In the genomic region with DNA sequence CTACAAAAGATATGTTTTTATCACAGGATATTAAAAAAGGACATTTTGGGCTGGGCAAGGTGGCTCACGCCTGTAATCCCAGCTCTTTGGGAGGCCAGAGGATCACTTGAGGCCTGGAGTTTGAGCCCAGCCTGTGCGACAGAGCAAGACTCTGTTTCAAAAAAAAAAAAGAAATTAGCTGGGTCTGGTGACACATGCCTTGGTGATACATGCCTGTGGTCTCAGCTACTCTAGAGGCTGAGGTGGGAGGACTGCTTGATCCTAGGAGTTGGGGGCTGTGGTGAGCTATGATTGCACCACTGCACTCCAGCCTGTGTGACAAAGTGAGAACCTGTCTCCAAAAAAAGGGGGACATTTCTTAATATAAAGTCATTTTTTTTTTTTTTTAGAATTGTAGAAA, we compare ENCODE assay signal across 8 cellular contexts. TPM values are rescaled to one million over a fixed set of nuclear protein-coding genes. Genes with fewer than 3 reads are reported as not detected.
DNase-seq lines count a peak whose midpoint lies in the region; ATAC-seq and TF ChIP-seq lines count a peak whose summit lies in the region.
"Not testable (repeated sequence)": the region's sequence is repeated elsewhere in the genome, so short reads cannot be mapped to it uniquely, and the experiment has no call there.
"Had no signal": no experiment of that assay in that cellular context is flagged by ENCODE, and none has a peak within 500 bp of the region (broad histone marks: within the 10 kb centered on the region; RNA-seq: fewer than 3 reads in every experiment).

No MANE protein-coding gene starts in this region.

- H3K4me3 ChIP-seq in Panc1 (ENCODE audit: low read depth in 2 of 2, low read length in 2 of 2), result not testable (repeated sequence)

- POLR2A ChIA-PET in Panc1 (lab: Charles Lee), result not testable (repeated sequence)

- H3K4me3 Mint-ChIP-seq in activated T-cell treated with anti-CD3 and anti-CD28 coated beads, Interleukin-2, amount 50 U/mL, for 72 hours; stimulated activated effector memory CD8-positive, alpha-beta T cell treated with anti-CD3 and anti-CD28 coated beads, Interleukin-12 subunit alpha, Interleukin-12 subunit beta, amount 100 ng/mL, for 72 hours: not testable (repeated sequence)

- H3K27ac ChIP-seq in Panc1 (ENCODE audit: low read length), result not testable (repeated sequence)

- in situ Hi-C loops in Panc1 (cut with HindIII; ENCODE audit: low pct_unique_long_range_greater_than_20kb, low sequenced_read_pairs), result not testable (repeated sequence)

- not testable (repeated sequence) for H3K36me3 ChIP-seq in Panc1 (ENCODE audit: control insufficient read depth, insufficient read depth, low read length)

- H3K4me1 ChIP-seq in Panc1 (ENCODE audit: control insufficient read depth, insufficient read depth, low read length), result not testable (repeated sequence)

- H3K27me3 ChIP-seq in Panc1 (ENCODE audit: control insufficient read depth, insufficient read depth, low read length), result not testable (repeated sequence)

- not testable (repeated sequence) for H3K27ac Mint-ChIP-seq in activated T-cell treated with anti-CD3 and anti-CD28 coated beads, Interleukin-2, amount 50 U/mL, for 72 hours; activated naive CD4-positive, alpha-beta T cell treated with anti-CD3 and anti-CD28 coated beads, Interleukin-2, amount 50 U/mL, for 72 hours; stimulated activated effector memory CD8-positive, alpha-beta T cell treated with anti-CD3 and anti-CD28 coated beads, Interleukin-12 subunit alpha, Interleukin-12 subunit beta, amount 100 ng/mL, for 72 hours

- CTCF ChIA-PET in Panc1 (lab: Charles Lee), result not testable (repeated sequence)

- not testable (repeated sequence) for DNase-seq in Panc1 (ENCODE audit: low read depth, low spot score); activated T-cell treated with anti-CD3 and anti-CD28 coated beads, Interleukin-2, amount 50 U/mL, for 72 hours; activated naive CD4-positive, alpha-beta T cell treated with anti-CD3 and anti-CD28 coated beads, Interleukin-2, amount 50 U/mL, for 72 hours (ENCODE audit: low spot score in 2 of 2); stimulated activated effector memory CD8-positive, alpha-beta T cell treated with anti-CD3 and anti-CD28 coated beads, Interleukin-12 subunit alpha, Interleukin-12 subunit beta, amount 100 ng/mL, for 72 hours (ENCODE audit: low spot score in 2 of 2)

- H3K36me3 Mint-ChIP-seq in activated T-cell treated with anti-CD3 and anti-CD28 coated beads, Interleukin-2, amount 50 U/mL, for 72 hours (ENCODE audit: insufficient read depth in 2 of 2); activated naive CD4-positive, alpha-beta T cell treated with anti-CD3 and anti-CD28 coated beads, Interleukin-2, amount 50 U/mL, for 72 hours: not testable (repeated sequence)
- peaks cover 19% of the 10 kb centered on the region for H3K36me3 Mint-ChIP-seq in stimulated activated effector memory CD8-positive, alpha-beta T cell treated with anti-CD3 and anti-CD28 coated beads, Interleukin-12 subunit alpha, Interleukin-12 subunit beta, amount 100 ng/mL, for 72 hours

- not testable (repeated sequence) for BruUV-seq in Panc1 (replicated peaks; lab: Mats Ljungman, UMichigan)

- H3K9me3 Mint-ChIP-seq in activated T-cell treated with anti-CD3 and anti-CD28 coated beads, Interleukin-2, amount 50 U/mL, for 72 hours; activated naive CD4-positive, alpha-beta T cell treated with anti-CD3 and anti-CD28 coated beads, Interleukin-2, amount 50 U/mL, for 72 hours; stimulated activated effector memory CD8-positive, alpha-beta T cell treated with anti-CD3 and anti-CD28 coated beads, Interleukin-12 subunit alpha, Interleukin-12 subunit beta, amount 100 ng/mL, for 72 hours: not testable (repeated sequence)

- not testable (repeated sequence) for TF ChIP-seq CTCF in Panc1 (IDR thresholded peaks at IDR 0.05)

- not testable (repeated sequence) for H3K4me1 Mint-ChIP-seq in activated T-cell treated with anti-CD3 and anti-CD28 coated beads, Interleukin-2, amount 50 U/mL, for 72 hours (ENCODE audit: low read depth); stimulated activated effector memory CD8-positive, alpha-beta T cell treated with anti-CD3 and anti-CD28 coated beads, Interleukin-12 subunit alpha, Interleukin-12 subunit beta, amount 100 ng/mL, for 72 hours

- ATAC-seq in Panc1, result peak; percentile 12; the same call in 1 of the 2 replicates
- peak; percentile 69 to 72 for ATAC-seq in activated T-cell treated with anti-CD3 and anti-CD28 coated beads, Interleukin-2, amount 50 U/mL, for 72 hours (replicated peaks in 1 of 2)
- peak; percentile 37 to 59 for ATAC-seq in activated naive CD4-positive, alpha-beta T cell treated with anti-CD3 and anti-CD28 coated beads, Interleukin-2, amount 50 U/mL, for 72 hours
- peak; percentile 70 for ATAC-seq in stimulated activated effector memory CD8-positive, alpha-beta T cell treated with anti-CD3 and anti-CD28 coated beads, Interleukin-12 subunit alpha, Interleukin-12 subunit beta, amount 100 ng/mL, for 72 hours

- not testable (repeated sequence) for H3K9me3 ChIP-seq in Panc1 (ENCODE audit: control insufficient read depth, insufficient read depth, low read depth, low read length)

- intact Hi-C loops in Panc1 (cut with micrococcal nuclease; ENCODE audit: unreplicated experiment), result not testable (repeated sequence)

- not testable (repeated sequence) for H3K27me3 Mint-ChIP-seq in activated T-cell treated with anti-CD3 and anti-CD28 coated beads, Interleukin-2, amount 50 U/mL, for 72 hours (ENCODE audit: low read depth)

RNA-seq across cellular contexts. Expression of gene CCZ1B, which starts 25.7 kb away (rescaled TPM):
- 81.2 TPM for total RNA-seq in Panc1 (2021; ENCODE audit: unreplicated experiment)
- polyA plus RNA-seq in Panc1 (2012; ENCODE audit: insufficient read length), result 73.0 TPM
- total RNA-seq in activated T-cell treated with anti-CD3 and anti-CD28 coated beads, Interleukin-2, amount 50 U/mL, for 72 hours, result 100 to 1,000 TPM in 1 of 2 donors, 10 to 100 TPM in 1; 70.9 to 108 TPM
- 10 to 100 TPM; 44.7 to 90.1 TPM for total RNA-seq in activated naive CD4-positive, alpha-beta T cell treated with anti-CD3 and anti-CD28 coated beads, Interleukin-2, amount 50 U/mL, for 72 hours

RNA-seq across cellular contexts. Expression of gene RSPH10B2, which starts 46.4 kb away (rescaled TPM):
- 0.15 TPM for total RNA-seq in Panc1 (2021; ENCODE audit: unreplicated experiment)
- polyA plus RNA-seq in Panc1 (2012; ENCODE audit: insufficient read length), result not detected
- total RNA-seq in activated T-cell treated with anti-CD3 and anti-CD28 coated beads, Interleukin-2, amount 50 U/mL, for 72 hours, result under 1 TPM in 1 of 2 donors, not detected in 1; 0.89 TPM
- under 1 TPM; 0.68 to 0.77 TPM for total RNA-seq in activated naive CD4-positive, alpha-beta T cell treated with anti-CD3 and anti-CD28 coated beads, Interleukin-2, amount 50 U/mL, for 72 hours
- polyA plus RNA-seq: AG04450; CD14-positive monocyte; CD4-positive, CD25-positive, alpha-beta regulatory T cell; CD8-positive, alpha-beta memory T cell had no signal

Comparison
In these comparisons a context has a peak if more than half of its experiments do, and no peak if none do; other contexts are left out.
1. ATAC-seq: peak in every context shown above with its lines; median percentile 70 in activated T-cell treated with anti-CD3 and anti-CD28 coated beads, Interleukin-2, amount 50 U/mL, for 72 hours; 70 in stimulated activated effector memory CD8-positive, alpha-beta T cell treated with anti-CD3 and anti-CD28 coated beads, Interleukin-12 subunit alpha, Interleukin-12 subunit beta, amount 100 ng/mL, for 72 hours; 48 in activated naive CD4-positive, alpha-beta T cell treated with anti-CD3 and anti-CD28 coated beads, Interleukin-2, amount 50 U/mL, for 72 hours; 12 in Panc1.